Comparison of ENCODE assay signal across 3 cellular contexts in the genomic region with DNA sequence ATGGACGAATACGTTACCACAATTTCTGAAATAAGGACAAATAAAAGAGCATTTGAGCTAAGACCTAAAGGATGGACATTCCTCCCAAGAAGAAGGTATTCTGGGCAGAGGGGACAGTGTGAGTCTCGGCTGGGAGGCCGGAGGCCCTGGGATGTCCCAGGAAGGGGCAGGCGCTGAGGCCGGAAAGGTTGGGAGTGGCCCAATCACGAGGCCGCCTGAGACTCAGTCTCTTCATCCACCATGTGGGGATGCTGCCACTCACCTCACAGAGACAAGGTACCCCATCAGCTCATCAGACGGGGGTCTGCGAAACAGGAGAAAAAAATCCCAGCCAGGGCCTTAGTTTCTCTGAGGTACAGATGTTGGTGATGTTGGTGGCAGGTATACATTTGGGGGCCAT.
TF ChIP-seq lines count a peak whose summit lies in the region.

No MANE protein-coding gene starts in this region.

TF ChIP-seq in HCT116, 20 proteins besides CTCF, POLR2A, EP300 and RAD21:
- TF ChIP-seq TCF7L2 (IDR thresholded peaks at IDR 0.05; ENCODE audit: borderline replicate concordance, extremely low read depth, insufficient read depth, insufficient read length) (no peak), MAX (IDR thresholded peaks at IDR 0.05) (no peak), FOSL1 (IDR thresholded peaks at IDR 0.05; ENCODE audit: low read depth) (no peak), EZH2phosphoT487 (IDR thresholded peaks at IDR 0.05; ENCODE audit: borderline replicate concordance) (no peak), CBX3 (IDR thresholded peaks at IDR 0.05; ENCODE audit: low read depth) (no peak), ZNF274 (IDR thresholded peaks at IDR 0.05; ENCODE audit: low read depth, low read length) (no peak), SP1 (IDR thresholded peaks at IDR 0.05; ENCODE audit: low read depth) (no peak), ZBTB33 (IDR thresholded peaks at IDR 0.05; ENCODE audit: extremely low read depth, insufficient replicate concordance, low read length) (no peak), EGR1 (IDR thresholded peaks at IDR 0.05; ENCODE audit: low read depth) (no peak), SIN3A (IDR thresholded peaks at IDR 0.05; ENCODE audit: low read depth) (no peak)
- TF ChIP-seq, protein P1, sequence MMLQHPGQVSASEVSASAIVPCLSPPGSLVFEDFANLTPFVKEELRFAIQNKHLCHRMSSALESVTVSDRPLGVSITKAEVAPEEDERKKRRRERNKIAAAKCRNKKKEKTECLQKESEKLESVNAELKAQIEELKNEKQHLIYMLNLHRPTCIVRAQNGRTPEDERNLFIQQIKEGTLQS (IDR thresholded peaks at IDR 0.05): no peak

TF ChIP-seq in H1, 55 proteins besides CTCF, POLR2A, EP300 and RAD21:
- no peak for TF ChIP-seq KDM1A (IDR thresholded peaks at IDR 0.05; ENCODE audit: borderline replicate concordance, low read length)
- no peak for TF ChIP-seq NANOG (IDR thresholded peaks at IDR 0.05; ENCODE audit: insufficient read depth, low read depth, low read length, poor library complexity, severe bottlenecking)
- TF ChIP-seq SUZ12 (IDR thresholded peaks at IDR 0.05; ENCODE audit: low read length): no peak

TF ChIP-seq in neural cell, 6 proteins besides CTCF, POLR2A, EP300 and RAD21:
- TF ChIP-seq POLR2AphosphoS5 (IDR thresholded peaks at IDR 0.05): no peak
- no peak for TF ChIP-seq MXI1 (conservative IDR thresholded peaks at IDR 0.05; ENCODE audit: poor library complexity, severe bottlenecking)
- no peak for TF ChIP-seq EZH2 (IDR thresholded peaks at IDR 0.05; ENCODE audit: borderline replicate concordance, insufficient read depth, low read length, poor library complexity, severe bottlenecking)
- TF ChIP-seq, protein P2, sequence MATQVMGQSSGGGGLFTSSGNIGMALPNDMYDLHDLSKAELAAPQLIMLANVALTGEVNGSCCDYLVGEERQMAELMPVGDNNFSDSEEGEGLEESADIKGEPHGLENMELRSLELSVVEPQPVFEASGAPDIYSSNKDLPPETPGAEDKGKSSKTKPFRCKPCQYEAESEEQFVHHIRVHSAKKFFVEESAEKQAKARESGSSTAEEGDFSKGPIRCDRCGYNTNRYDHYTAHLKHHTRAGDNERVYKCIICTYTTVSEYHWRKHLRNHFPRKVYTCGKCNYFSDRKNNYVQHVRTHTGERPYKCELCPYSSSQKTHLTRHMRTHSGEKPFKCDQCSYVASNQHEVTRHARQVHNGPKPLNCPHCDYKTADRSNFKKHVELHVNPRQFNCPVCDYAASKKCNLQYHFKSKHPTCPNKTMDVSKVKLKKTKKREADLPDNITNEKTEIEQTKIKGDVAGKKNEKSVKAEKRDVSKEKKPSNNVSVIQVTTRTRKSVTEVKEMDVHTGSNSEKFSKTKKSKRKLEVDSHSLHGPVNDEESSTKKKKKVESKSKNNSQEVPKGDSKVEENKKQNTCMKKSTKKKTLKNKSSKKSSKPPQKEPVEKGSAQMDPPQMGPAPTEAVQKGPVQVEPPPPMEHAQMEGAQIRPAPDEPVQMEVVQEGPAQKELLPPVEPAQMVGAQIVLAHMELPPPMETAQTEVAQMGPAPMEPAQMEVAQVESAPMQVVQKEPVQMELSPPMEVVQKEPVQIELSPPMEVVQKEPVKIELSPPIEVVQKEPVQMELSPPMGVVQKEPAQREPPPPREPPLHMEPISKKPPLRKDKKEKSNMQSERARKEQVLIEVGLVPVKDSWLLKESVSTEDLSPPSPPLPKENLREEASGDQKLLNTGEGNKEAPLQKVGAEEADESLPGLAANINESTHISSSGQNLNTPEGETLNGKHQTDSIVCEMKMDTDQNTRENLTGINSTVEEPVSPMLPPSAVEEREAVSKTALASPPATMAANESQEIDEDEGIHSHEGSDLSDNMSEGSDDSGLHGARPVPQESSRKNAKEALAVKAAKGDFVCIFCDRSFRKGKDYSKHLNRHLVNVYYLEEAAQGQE (IDR thresholded peaks at IDR 0.05; ENCODE audit: borderline replicate concordance): no peak
TF ChIP-seq in neural cell: peak in this region for 0.
